In genomic region chr11:119560291-119560690, GRCh38 we compare ENCODE assay signal across 5 cellular contexts.
"Had no signal": no experiment of that assay in that cellular context is flagged by ENCODE, and none has a peak within 500 bp of the region (broad histone marks: within the 10 kb centered on the region; RNA-seq: fewer than 3 reads in every experiment).

No MANE protein-coding gene starts in this region.

- H2AFZ ChIP-seq: GM23248 had no signal

- H3K4me3 ChIP-seq: GM23248 had no signal

- H3K27ac ChIP-seq: GM23248 had no signal

- DNase-seq: GM23248, GOT3, H7, HCEC 1CT, IMR-90 had no signal

- H3K9ac ChIP-seq: GM23248 had no signal
